ENCODE assay signal across 14 cellular contexts in genomic region chr15:32898991-32899613, GRCh38.
DNase-seq lines count a peak whose midpoint lies in the region; ATAC-seq and TF ChIP-seq lines count a peak whose summit lies in the region.
"Had no signal": no experiment of that assay in that cellular context is flagged by ENCODE, and none has a peak within 500 bp of the region (broad histone marks: within the 10 kb centered on the region; RNA-seq: fewer than 3 reads in every experiment).

No MANE protein-coding gene starts in this region.

- POLR2A ChIA-PET in HEK293T (lab: Yijun Ruan, JAX) = no interaction called here
- POLR2A ChIA-PET in activated CD4-positive, alpha-beta memory T cell treated with anti-CD3 and anti-CD28 coated beads for 36 hours (lab: Charles Lee) = no interaction called here

- H3K36me3 Mint-ChIP-seq in naive B cell = peaks cover 0 to 6% of the 10 kb centered on the region in 2 donors
- no peaks in the 10 kb centered on the region for H3K36me3 Mint-ChIP-seq in activated CD4-positive, alpha-beta memory T cell treated with anti-CD3 and anti-CD28 coated beads for 36 hours
- H3K36me3 Mint-ChIP-seq: mesothelial cell of epicardium had no signal

- H3K27ac Mint-ChIP-seq in naive B cell = peak overlapping the region in 2 of 6 donors; percentile 34 to 84
- H3K27ac Mint-ChIP-seq in activated CD4-positive, alpha-beta memory T cell treated with anti-CD3 and anti-CD28 coated beads for 36 hours = no peak overlapping the region
- H3K27ac Mint-ChIP-seq: activated T-cell treated with anti-CD3 and anti-CD28 coated beads, Interleukin-2, amount 50 U/mL, for 24 hours; CD8-positive, alpha-beta memory T cell; mesothelial cell of epicardium had no signal

- CTCF ChIA-PET in HEK293T (lab: Yijun Ruan, JAX) = no interaction called here
- CTCF ChIA-PET in activated CD4-positive, alpha-beta memory T cell treated with anti-CD3 and anti-CD28 coated beads for 36 hours (lab: Charles Lee) = interaction anchor here (1.1 kb wide), 1 partner anchor 236 kb away, joined by 3 read pairs; no protein-coding TSS in a partner anchor

- H3K27me3 ChIP-seq in brain microvascular endothelial cell (replicated peaks) (no peaks in the 10 kb centered on the region), vagina (no peaks in the 10 kb centered on the region)

- intact Hi-C loops in vagina (cut with DNase I) = no loop called here
- intact Hi-C loops in activated CD4-positive, alpha-beta memory T cell treated with anti-CD3 and anti-CD28 coated beads for 36 hours (cut with micrococcal nuclease) = no loop called here

- TF ChIP-seq CTCF in brain microvascular endothelial cell (IDR thresholded peaks at IDR 0.05; ENCODE audit: low read depth, low read length, missing control alignments) = no peak
- no peak for TF ChIP-seq CTCF in GM13977 (IDR thresholded peaks at IDR 0.05; ENCODE audit: extremely low read depth, insufficient read depth, missing control alignments)
- TF ChIP-seq CTCF in vagina (IDR thresholded peaks at IDR 0.05) = no peak

- no peak overlapping the region for H3K4me3 ChIP-seq in brain microvascular endothelial cell (ENCODE audit: low read depth, low read length)
- H3K4me3 ChIP-seq in vagina = no peak overlapping the region

- H3K9me3 Mint-ChIP-seq in naive B cell = no peaks in the 10 kb centered on the region
- H3K9me3 Mint-ChIP-seq in activated CD4-positive, alpha-beta memory T cell treated with anti-CD3 and anti-CD28 coated beads for 36 hours = no peaks in the 10 kb centered on the region
- H3K9me3 Mint-ChIP-seq: activated T-cell treated with anti-CD3 and anti-CD28 coated beads, Interleukin-2, amount 50 U/mL, for 24 hours; mesothelial cell of epicardium had no signal

- H3K36me3 ChIP-seq in brain microvascular endothelial cell (replicated peaks) (peaks cover 9% of the 10 kb centered on the region), vagina (no peaks in the 10 kb centered on the region)

- H3K4me3 Mint-ChIP-seq in naive B cell = peak overlapping the region in 6 of 8 donors; percentile 7 to 78 (median 60)
- H3K4me3 Mint-ChIP-seq in activated CD4-positive, alpha-beta memory T cell treated with anti-CD3 and anti-CD28 coated beads for 36 hours = no peak overlapping the region
- H3K4me3 Mint-ChIP-seq: activated T-cell treated with anti-CD3 and anti-CD28 coated beads, Interleukin-2, amount 50 U/mL, for 24 hours; CD8-positive, alpha-beta memory T cell; mesothelial cell of epicardium had no signal

- in situ Hi-C loops in brain microvascular endothelial cell (cut with HindIII; ENCODE audit: low pct_ligation_motif_present, low sequenced_read_pairs) = no loop called here
- in situ Hi-C loops in GM13977 (cut with MboI; ENCODE audit: low pct_unique_long_range_greater_than_20kb, low sequenced_read_pairs, unreplicated experiment) = no loop called here

- no peak for TF ChIP-seq POLR2A in vagina (IDR thresholded peaks at IDR 0.05)

- peak; percentile 94 to 96 for ATAC-seq in naive B cell (ENCODE audit: low read depth in 2 of 2)
- ATAC-seq: activated CD4-positive, CD25-positive, alpha-beta regulatory T cell treated with anti-CD3 and anti-CD28 coated beads, Interleukin-2, amount 50 U/mL, for 24 hours had no signal

- H3K27me3 Mint-ChIP-seq in naive B cell = peaks cover 7 to 16% (median 15%) of the 10 kb centered on the region in 3 donors
- H3K27me3 Mint-ChIP-seq in activated CD4-positive, alpha-beta memory T cell treated with anti-CD3 and anti-CD28 coated beads for 36 hours = peaks cover 3% of the 10 kb centered on the region
- H3K27me3 Mint-ChIP-seq: activated T-cell treated with anti-CD3 and anti-CD28 coated beads, Interleukin-2, amount 50 U/mL, for 24 hours had no signal

- no peaks in the 10 kb centered on the region for H3K9me3 ChIP-seq in vagina

- no peaks in the 10 kb centered on the region for H3K4me1 ChIP-seq in vagina

- H3K27ac ChIP-seq in brain microvascular endothelial cell (peak overlapping the region; percentile 3), vagina (no peak overlapping the region)

- DNase-seq in HEK293T (ENCODE audit: extremely low spot score) = peak; percentile 5
- peak; percentile 55 for DNase-seq in NCI-H2081 treated with DMSO at 0.1 percent for 48 hours (lab: John Stamatoyannopoulos, UW)
- DNase-seq in brain microvascular endothelial cell = no peak
- DNase-seq in naive B cell = peak; percentile 57
- DNase-seq in GM13977 (ENCODE audit: low spot score) = no peak
- no peak for DNase-seq in vagina (ENCODE audit: extremely low spot score in 2 of 2)
- no peak for DNase-seq in activated CD4-positive, alpha-beta memory T cell treated with anti-CD3 and anti-CD28 coated beads for 36 hours
- no peak for DNase-seq in middle frontal gyrus (ENCODE audit: extremely low spot score, low spot score)
- DNase-seq: activated T-cell treated with anti-CD3 and anti-CD28 coated beads, Interleukin-2, amount 50 U/mL, for 24 hours; CD8-positive, alpha-beta memory T cell; effector CD8-positive, alpha-beta T cell; NCI-H524 treated with DMSO at 0.1 percent for 48 hours had no signal

- peaks cover 31 to 34% (median 34%) of the 10 kb centered on the region in 3 donors for H3K4me1 Mint-ChIP-seq in naive B cell
- H3K4me1 Mint-ChIP-seq in activated CD4-positive, alpha-beta memory T cell treated with anti-CD3 and anti-CD28 coated beads for 36 hours (ENCODE audit: low read depth) = no peaks in the 10 kb centered on the region
- H3K4me1 Mint-ChIP-seq: CD8-positive, alpha-beta memory T cell had no signal

TF ChIP-seq in HEK293T, 16 proteins besides CTCF, POLR2A, EP300 and RAD21:
- TF ChIP-seq ARNT (IDR thresholded peaks at IDR 0.05) = no peak
- no peak for TF ChIP-seq ELF4 (IDR thresholded peaks at IDR 0.05)
- TF ChIP-seq FOXA1 (IDR thresholded peaks at IDR 0.05) = no peak
- no peak for TF ChIP-seq SP1 (IDR thresholded peaks at IDR 0.05)
- TF ChIP-seq HDGF (IDR thresholded peaks at IDR 0.05; ENCODE audit: borderline replicate concordance) = no peak
- no peak for TF ChIP-seq TARDBP (IDR thresholded peaks at IDR 0.05)
- TF ChIP-seq ZNF384 (IDR thresholded peaks at IDR 0.05) = no peak
- no peak for TF ChIP-seq NFRKB (IDR thresholded peaks at IDR 0.05)

Comparison
In these comparisons a context has a peak if more than half of its experiments do, and no peak if none do; other contexts are left out.
1. DNase-seq: peak in HEK293T (single experiment), NCI-H2081 treated with DMSO at 0.1 percent for 48 hours (single experiment) and naive B cell (single experiment); none in brain microvascular endothelial cell (single experiment), GM13977 (single experiment), vagina (0 of 2), activated CD4-positive, alpha-beta memory T cell treated with anti-CD3 and anti-CD28 coated beads for 36 hours (single experiment) and middle frontal gyrus (single experiment).